20 cellular contexts compared by ENCODE assay signal in the genomic region with DNA sequence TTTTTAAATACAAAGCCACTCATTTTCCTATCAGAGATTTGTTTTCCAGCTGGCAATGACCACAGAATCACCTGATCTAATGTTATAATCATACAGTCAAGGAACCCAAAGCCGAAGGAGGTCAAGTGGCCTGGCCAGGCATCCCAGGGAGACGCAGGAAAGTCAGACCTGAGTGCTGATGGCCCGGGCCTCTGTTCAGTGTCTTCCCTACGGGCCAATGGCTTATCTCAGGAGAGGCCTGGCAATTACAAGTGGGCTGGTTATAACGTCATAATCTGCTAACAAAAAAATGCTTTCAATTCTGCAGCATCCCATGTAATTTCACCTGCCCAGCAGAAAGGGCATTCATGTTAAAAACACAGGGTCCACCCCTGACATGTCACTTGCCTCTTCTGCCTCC.
"Had no signal": no experiment of that assay in that cellular context is flagged by ENCODE, and none has a peak within 500 bp of the region (broad histone marks: within the 10 kb centered on the region; RNA-seq: fewer than 3 reads in every experiment).

No MANE protein-coding gene starts in this region.

- H3K4me1 ChIP-seq: prostate gland, thyroid gland had no signal

- H3K27ac Mint-ChIP-seq: activated naive CD4-positive, alpha-beta T cell treated with anti-CD3 and anti-CD28 coated beads, Interleukin-2, amount 10 ng/mL, durations not matched to agents 7 days and 5 days; activated naive CD8-positive, alpha-beta T cell treated with anti-CD3 and anti-CD28 coated beads, Interleukin-2, amount 50 U/mL, for 24 hours; WTC11 had no signal

- H3K4me1 Mint-ChIP-seq: brain, WTC11 had no signal

- H3K27me3 Mint-ChIP-seq: activated naive CD4-positive, alpha-beta T cell treated with anti-CD3 and anti-CD28 coated beads, Interleukin-2, amount 10 ng/mL, durations not matched to agents 7 days and 5 days; activated naive CD8-positive, alpha-beta T cell treated with anti-CD3 and anti-CD28 coated beads, Interleukin-2, amount 50 U/mL, for 24 hours; brain; naive thymus-derived CD4-positive, alpha-beta T cell had no signal

- H3K27me3 ChIP-seq: thyroid gland, upper lobe of right lung had no signal

- H3K27ac ChIP-seq: lower lobe of right lung, prostate gland, thyroid gland, upper lobe of right lung had no signal

- H3K4me3 ChIP-seq: lower lobe of right lung, prostate gland, thyroid gland, upper lobe of right lung had no signal

- ATAC-seq: activated naive CD8-positive, alpha-beta T cell treated with anti-CD3 and anti-CD28 coated beads, Interleukin-2, amount 50 U/mL, for 24 hours; esophagus mucosa; left colon; lower lobe of right lung; naive thymus-derived CD4-positive, alpha-beta T cell; upper lobe of right lung; WTC11 had no signal

- H3K4me3 Mint-ChIP-seq: activated naive CD4-positive, alpha-beta T cell treated with anti-CD3 and anti-CD28 coated beads, Interleukin-2, amount 10 ng/mL, durations not matched to agents 7 days and 5 days; activated naive CD8-positive, alpha-beta T cell treated with anti-CD3 and anti-CD28 coated beads, Interleukin-2, amount 50 U/mL, for 24 hours; brain; naive thymus-derived CD4-positive, alpha-beta T cell; WTC11 had no signal

- H3K9me3 Mint-ChIP-seq: activated naive CD4-positive, alpha-beta T cell treated with anti-CD3 and anti-CD28 coated beads, Interleukin-2, amount 10 ng/mL, durations not matched to agents 7 days and 5 days; activated naive CD8-positive, alpha-beta T cell treated with anti-CD3 and anti-CD28 coated beads, Interleukin-2, amount 50 U/mL, for 24 hours; brain; naive thymus-derived CD4-positive, alpha-beta T cell; WTC11 had no signal

- DNase-seq: activated effector memory CD4-positive, alpha-beta T cell treated with anti-CD3 and anti-CD28 coated beads, Interleukin-2, amount 50 U/mL, for 16 hours; activated naive CD4-positive, alpha-beta T cell treated with anti-CD3 and anti-CD28 coated beads, Interleukin-2, amount 10 ng/mL, durations not matched to agents 7 days and 5 days; activated naive CD8-positive, alpha-beta T cell treated with anti-CD3 and anti-CD28 coated beads, Interleukin-2, amount 50 U/mL, for 24 hours; anterior cingulate cortex; central memory CD4-positive, alpha-beta T cell; effector memory CD4-positive, alpha-beta T cell; foreskin melanocyte; glutamatergic neuron; left colon; lower lobe of right lung; naive thymus-derived CD4-positive, alpha-beta T cell; stimulated activated CD4-positive, alpha-beta T cell treated with anti-CD3 and anti-CD28 coated beads, Interleukin-4, amount 100 ng/mL, for 24 hours; stimulated activated naive CD4-positive, alpha-beta T cell treated with Interleukin-2 at 50 U/mL for 16 hours; T1000; thyroid gland; upper lobe of right lung had no signal

- H3K9me3 ChIP-seq: lower lobe of right lung, prostate gland, thyroid gland, upper lobe of right lung had no signal
